In genomic region chr4:185710487-185710995, GRCh38 we compare ENCODE assay signal across 16 cellular contexts.
A peak's percentile ranks its signal among the peaks of the same experiment; 100 is the strongest.
DNase-seq lines count a peak whose midpoint lies in the region; ATAC-seq, FAIRE-seq and TF ChIP-seq lines count a peak whose summit lies in the region.
"Had no signal": no experiment of that assay in that cellular context is flagged by ENCODE, and none has a peak within 500 bp of the region (broad histone marks: within the 10 kb centered on the region; RNA-seq: fewer than 3 reads in every experiment).

No MANE protein-coding gene starts in this region.

- H3K79me2 ChIP-seq in HepG2 (ENCODE audit: insufficient read depth, low read length) = peaks cover 18% of the 10 kb centered on the region

- 0 out of 2 replicates have a peak overlapping the region, but pooled peaks have one; percentile 2 for H3K9ac ChIP-seq in HepG2 (ENCODE audit: insufficient read depth, low read depth, low read length)

- TF ChIP-seq POLR2A in HepG2 (IDR thresholded peaks at IDR 0.05; ENCODE audit: insufficient read depth in 1 of 2, low read depth in 2 of 2, low read length in 2 of 2) = no peak
- TF ChIP-seq POLR2A in thyroid gland (IDR thresholded peaks at IDR 0.05) = no peak
- no peak for TF ChIP-seq POLR2A in ovary (IDR thresholded peaks at IDR 0.05)

- H3K4me1 ChIP-seq in HepG2 (ENCODE audit: insufficient read depth, low read length) (peaks cover 60% of the 10 kb centered on the region), thyroid gland (peaks cover 14 to 23% of the 10 kb centered on the region in 2 donors), ovary (ENCODE audit: insufficient read depth) (peaks cover 1% of the 10 kb centered on the region)

- no TSS peak for BruUV-seq in HepG2 (replicated peaks; lab: Mats Ljungman, UMichigan)

- WGBS in HepG2 (ENCODE audit: low lambda C conversion rate) = 87% methylated on average over 11 of the region's 11 CpGs
- 69 to 77% methylated on average over 11 of the region's 11 CpGs for WGBS in thyroid gland, 2 donors
- WGBS in ovary, 3 donors = 67 to 78% (median 74%) methylated on average over 11 of the region's 11 CpGs

- TF ChIP-seq EP300 in HepG2 (IDR thresholded peaks at IDR 0.05; ENCODE audit: low read depth in 2 of 2, low read length in 2 of 2) = no peak
- TF ChIP-seq EP300 in HepG2 (CRISPR knock-in tag; IDR thresholded peaks at IDR 0.05; ENCODE audit: borderline replicate concordance) = no peak
- no peak for TF ChIP-seq EP300 in ovary (IDR thresholded peaks at IDR 0.05)

- no peak overlapping the region for H2AFZ ChIP-seq in HepG2 (ENCODE audit: low read length)

- FAIRE-seq in HepG2 (lab: Jason Lieb, UNC) = no peak

- H3K4me3 ChIP-seq in epithelial cell of esophagus (ENCODE audit: low read length) (no peak overlapping the region), HepG2 (replicated peaks in 1 of 3; ENCODE audit: insufficient read depth in 1 of 3, low read depth in 2 of 3, low read length in 3 of 3) (no peak overlapping the region), thyroid gland (replicated peaks in 1 of 3) (no peak overlapping the region), ovary (no peak overlapping the region)
- H3K4me3 ChIP-seq: upper lobe of left lung had no signal

- no peak overlapping the region for H3K4me2 ChIP-seq in HepG2 (ENCODE audit: low read depth, low read length)

- no peak for ATAC-seq in HepG2
- ATAC-seq: naive thymus-derived CD4-positive, alpha-beta T cell had no signal

- H3K36me3 ChIP-seq in HepG2 (replicated peaks in 1 of 2; ENCODE audit: control insufficient read depth in 1 of 2, insufficient read depth in 2 of 2, low read length in 2 of 2) (peaks cover 1 to 8% of the 10 kb centered on the region in 2 experiments; a peak in 1 of 5 replicates), thyroid gland (no peaks in the 10 kb centered on the region), ovary (no peaks in the 10 kb centered on the region)
- H3K36me3 ChIP-seq: upper lobe of left lung had no signal

- H3K9me3 ChIP-seq in HepG2 (ENCODE audit: low read length) (peaks cover 10% of the 10 kb centered on the region), thyroid gland (no peaks in the 10 kb centered on the region), ovary (no peaks in the 10 kb centered on the region)

- peak overlapping the region; percentile 48 for H3K27ac ChIP-seq in HepG2 (ENCODE audit: extremely low read length, insufficient read depth, low read length)
- H3K27ac ChIP-seq in thyroid gland = peak overlapping the region in 2 of 3 donors; percentile 38 to 54
- H3K27ac ChIP-seq in ovary = no peak overlapping the region
- H3K27ac ChIP-seq: upper lobe of left lung had no signal

- POLR2A ChIA-PET in HepG2 (lab: Yijun Ruan, JAX) = interaction anchor here (1.3 to 6.0 kb wide), 3 partner anchors 12 to 100 kb away, joined by 6 to 64 read pairs (median 57); partner anchors contain the start of gene SORBS2

- H4K20me1 ChIP-seq in HepG2 (ENCODE audit: insufficient read depth, low read length) = no peaks in the 10 kb centered on the region

- TF ChIP-seq CTCF in epithelial cell of esophagus (IDR thresholded peaks at IDR 0.05; ENCODE audit: insufficient read depth, low read depth, low read length, missing control alignments) (no peak), HepG2 (CRISPR knock-in tag; IDR thresholded peaks at IDR 0.05) (no peak), thyroid gland (IDR thresholded peaks at IDR 0.05) (no peak), ovary (IDR thresholded peaks at IDR 0.05) (no peak)

- intact Hi-C loops in HepG2 (cut with micrococcal nuclease; ENCODE audit: unreplicated experiment) = no loop called here
- intact Hi-C loops in thyroid gland (cut with DNase I) = no loop called here
- intact Hi-C loops in ovary (cut with DNase I) = no loop called here

- no peak for TF ChIP-seq RAD21 in HepG2 (CRISPR knock-in tag; IDR thresholded peaks at IDR 0.05)

- H3K27me3 ChIP-seq in HepG2 (ENCODE audit: control insufficient read depth in 1 of 2, insufficient read depth in 2 of 2, low read length in 2 of 2) (no peaks in the 10 kb centered on the region), thyroid gland (no peaks in the 10 kb centered on the region), ovary (no peaks in the 10 kb centered on the region)
- H3K27me3 ChIP-seq: upper lobe of left lung had no signal

- DNase-seq in RPMI7951 (ENCODE audit: low read depth) = peak; percentile 53
- DNase-seq in epithelial cell of esophagus (ENCODE audit: low read depth) = peak; percentile 64
- no peak for DNase-seq in HepG2 (ENCODE audit: low spot score)
- DNase-seq in thyroid gland = no peak
- no peak for DNase-seq in ovary
- no peak for DNase-seq in NCI-H128 (lab: John Stamatoyannopoulos, UW; ENCODE audit: unreplicated experiment)
- DNase-seq in hippocampal formation (lab: John Stamatoyannopoulos, UW) = no peak
- DNase-seq in T-helper 9 cell = no peak
- DNase-seq: activated CD4-positive, alpha-beta T cell treated with anti-CD3 and anti-CD28 coated beads for 4 hours; activated T-cell treated with anti-CD3 and anti-CD28 coated beads, Interleukin-2, amount 50 U/mL, for 1 hour; head of caudate nucleus; naive thymus-derived CD4-positive, alpha-beta T cell; retina; SHP77 treated with DMSO at 0.1 percent for 48 hours; stimulated activated CD4-positive, alpha-beta T cell treated with anti-CD3 and anti-CD28 coated beads, Interleukin-4, amount 100 ng/mL, for 24 hours had no signal

- in situ Hi-C loops in HepG2 (cut with HindIII; ENCODE audit: extremely low pct_ligation_motif_present, low pct_unique_long_range_greater_than_20kb) = no loop called here

- CTCF ChIA-PET in HepG2 (lab: Yijun Ruan, JAX; ENCODE audit: low intra/inter-chr PET ratio, low total read pairs) = no interaction called here

TF ChIP-seq in HepG2, 621 proteins besides CTCF, POLR2A, EP300 and RAD21 (continues in another document):
- TF ChIP-seq NKX3-1 (CRISPR knock-in tag; IDR thresholded peaks at IDR 0.05) = no peak
- TF ChIP-seq ZC3H4 (CRISPR knock-in tag; IDR thresholded peaks at IDR 0.05; ENCODE audit: borderline replicate concordance) = no peak
- TF ChIP-seq, protein P1, sequence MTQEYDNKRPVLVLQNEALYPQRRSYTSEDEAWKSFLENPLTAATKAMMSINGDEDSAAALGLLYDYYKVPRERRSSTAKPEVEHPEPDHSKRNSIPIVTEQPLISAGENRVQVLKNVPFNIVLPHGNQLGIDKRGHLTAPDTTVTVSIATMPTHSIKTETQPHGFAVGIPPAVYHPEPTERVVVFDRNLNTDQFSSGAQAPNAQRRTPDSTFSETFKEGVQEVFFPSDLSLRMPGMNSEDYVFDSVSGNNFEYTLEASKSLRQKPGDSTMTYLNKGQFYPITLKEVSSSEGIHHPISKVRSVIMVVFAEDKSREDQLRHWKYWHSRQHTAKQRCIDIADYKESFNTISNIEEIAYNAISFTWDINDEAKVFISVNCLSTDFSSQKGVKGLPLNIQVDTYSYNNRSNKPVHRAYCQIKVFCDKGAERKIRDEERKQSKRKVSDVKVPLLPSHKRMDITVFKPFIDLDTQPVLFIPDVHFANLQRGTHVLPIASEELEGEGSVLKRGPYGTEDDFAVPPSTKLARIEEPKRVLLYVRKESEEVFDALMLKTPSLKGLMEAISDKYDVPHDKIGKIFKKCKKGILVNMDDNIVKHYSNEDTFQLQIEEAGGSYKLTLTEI (CRISPR knock-in tag; conservative IDR thresholded peaks at IDR 0.05) = no peak
- TF ChIP-seq EZH2 (conservative IDR thresholded peaks at IDR 0.05; ENCODE audit: low read depth, low read length) = no peak
- no peak for TF ChIP-seq GLMP (CRISPR knock-in tag; IDR thresholded peaks at IDR 0.05; ENCODE audit: borderline replicate concordance)
- TF ChIP-seq RFX1 (IDR thresholded peaks at IDR 0.05) = no peak
- no peak for TF ChIP-seq ZNF747 (CRISPR knock-in tag; IDR thresholded peaks at IDR 0.05; ENCODE audit: borderline replicate concordance)
- no peak for TF ChIP-seq NFKBIZ (CRISPR knock-in tag; IDR thresholded peaks at IDR 0.05)
- no peak for TF ChIP-seq KAT8 (CRISPR knock-in tag; IDR thresholded peaks at IDR 0.05)
- TF ChIP-seq, protein P2, sequence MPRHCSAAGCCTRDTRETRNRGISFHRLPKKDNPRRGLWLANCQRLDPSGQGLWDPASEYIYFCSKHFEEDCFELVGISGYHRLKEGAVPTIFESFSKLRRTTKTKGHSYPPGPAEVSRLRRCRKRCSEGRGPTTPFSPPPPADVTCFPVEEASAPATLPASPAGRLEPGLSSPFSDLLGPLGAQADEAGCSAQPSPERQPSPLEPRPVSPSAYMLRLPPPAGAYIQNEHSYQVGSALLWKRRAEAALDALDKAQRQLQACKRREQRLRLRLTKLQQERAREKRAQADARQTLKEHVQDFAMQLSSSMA (CRISPR knock-in tag; IDR thresholded peaks at IDR 0.05) = no peak
- TF ChIP-seq ARNTL (CRISPR knock-in tag; IDR thresholded peaks at IDR 0.05) = no peak
- TF ChIP-seq MTF2 (CRISPR knock-in tag; IDR thresholded peaks at IDR 0.05; ENCODE audit: borderline replicate concordance) = no peak
- TF ChIP-seq, protein P3, sequence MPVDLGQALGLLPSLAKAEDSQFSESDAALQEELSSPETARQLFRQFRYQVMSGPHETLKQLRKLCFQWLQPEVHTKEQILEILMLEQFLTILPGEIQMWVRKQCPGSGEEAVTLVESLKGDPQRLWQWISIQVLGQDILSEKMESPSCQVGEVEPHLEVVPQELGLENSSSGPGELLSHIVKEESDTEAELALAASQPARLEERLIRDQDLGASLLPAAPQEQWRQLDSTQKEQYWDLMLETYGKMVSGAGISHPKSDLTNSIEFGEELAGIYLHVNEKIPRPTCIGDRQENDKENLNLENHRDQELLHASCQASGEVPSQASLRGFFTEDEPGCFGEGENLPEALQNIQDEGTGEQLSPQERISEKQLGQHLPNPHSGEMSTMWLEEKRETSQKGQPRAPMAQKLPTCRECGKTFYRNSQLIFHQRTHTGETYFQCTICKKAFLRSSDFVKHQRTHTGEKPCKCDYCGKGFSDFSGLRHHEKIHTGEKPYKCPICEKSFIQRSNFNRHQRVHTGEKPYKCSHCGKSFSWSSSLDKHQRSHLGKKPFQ (CRISPR knock-in tag; IDR thresholded peaks at IDR 0.05; ENCODE audit: insufficient replicate concordance) = no peak
- no peak for TF ChIP-seq SOX13 (IDR thresholded peaks at IDR 0.05)
- TF ChIP-seq SOX13 (CRISPR knock-in tag; conservative IDR thresholded peaks at IDR 0.05 in 1 of 2, IDR thresholded peaks at IDR 0.05 in 1 of 2) = no peak
- no peak for TF ChIP-seq TSC22D2 (CRISPR knock-in tag; IDR thresholded peaks at IDR 0.05; ENCODE audit: borderline replicate concordance)

Comparison
In these comparisons a context has a peak if more than half of its experiments do, and no peak if none do; other contexts are left out.
1. DNase-seq: peak in RPMI7951 (single experiment) and epithelial cell of esophagus (single experiment); none in HepG2 (single experiment), thyroid gland (0 of 2), ovary (0 of 5), NCI-H128 (single experiment), hippocampal formation (0 of 2) and T-helper 9 cell (single experiment).
2. H3K27ac ChIP-seq: peak in HepG2 (single experiment) and thyroid gland (2 of 3); none in ovary (0 of 2).